8 cellular contexts compared by ENCODE assay signal in the genomic region with DNA sequence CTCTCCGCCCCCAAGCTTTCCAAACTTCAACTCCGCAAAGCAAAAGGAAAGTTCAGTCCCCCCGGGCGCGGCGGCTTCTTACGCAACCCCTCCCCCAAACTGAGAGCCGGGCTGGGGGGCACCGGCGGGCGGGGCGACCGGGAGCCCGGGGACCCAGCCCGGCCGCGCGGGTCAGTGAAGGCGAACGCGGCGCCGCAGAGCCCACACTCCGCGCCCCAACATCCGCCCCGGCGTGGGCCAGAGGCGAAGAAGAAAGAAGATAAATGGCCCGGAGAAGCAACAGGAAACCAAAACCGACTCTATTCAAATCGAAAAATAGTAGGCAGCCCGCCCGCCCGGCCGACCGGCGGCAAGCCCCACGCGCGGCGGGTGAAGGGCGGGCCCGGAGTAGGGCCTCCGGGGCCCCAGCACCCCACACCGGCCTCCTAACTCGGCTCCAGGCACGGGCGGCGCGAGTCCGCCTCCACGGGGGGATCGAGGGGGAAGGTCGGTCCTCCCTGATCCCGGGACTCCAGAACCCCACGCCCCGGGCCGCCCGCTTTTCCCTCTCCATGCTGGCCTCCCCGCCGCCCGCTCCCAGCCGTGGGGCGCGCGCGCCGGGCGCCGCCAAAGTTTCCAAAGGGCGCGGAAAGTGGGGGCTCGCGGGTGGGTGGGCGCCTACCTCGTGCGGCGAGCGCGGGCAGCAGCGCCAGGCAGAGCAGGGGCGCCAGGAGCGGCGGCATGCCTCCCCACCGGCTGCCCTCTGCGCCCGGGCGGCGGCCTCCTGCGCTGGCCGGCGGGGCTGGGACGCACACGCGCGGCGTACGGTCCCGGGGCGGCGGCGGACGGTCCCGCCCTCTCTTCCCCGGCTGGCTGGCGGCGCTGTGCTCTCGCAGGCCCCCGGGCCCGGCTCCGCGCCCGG.
DNase-seq lines count a peak whose midpoint lies in the region; ATAC-seq and TF ChIP-seq lines count a peak whose summit lies in the region.

No MANE protein-coding gene starts in this region.

- no peaks in the 10 kb centered on the region for H3K9me3 ChIP-seq in iPS DF 6.9 (ENCODE audit: control insufficient read depth, insufficient read depth, low read length)

- WGBS in iPS DF 6.9 (ENCODE audit: insufficient coverage, insufficient read length): no CpG with 5 or more reads among the region's 114 CpGs

- no peaks in the 10 kb centered on the region for H3K27me3 Mint-ChIP-seq in activated naive CD4-positive, alpha-beta T cell treated with anti-CD3 and anti-CD28 coated beads, Interleukin-2, amount 50 U/mL, for 24 hours

- H3K27ac ChIP-seq in iPS DF 6.9 (ENCODE audit: low read length): no peak overlapping the region

- no peak for TF ChIP-seq CTCF in GM10266 (IDR thresholded peaks at IDR 0.05; ENCODE audit: control insufficient read depth, insufficient read depth, low read depth, missing control alignments)

- peak; percentile 34 for ATAC-seq in HG02623 (IDR thresholded peaks at IDR 0.05; ENCODE audit: unreplicated experiment)

- peaks cover 7% of the 10 kb centered on the region; the same call in 1 of the 2 replicates for H3K36me3 ChIP-seq in iPS DF 6.9 (ENCODE audit: control insufficient read depth, insufficient read depth, low read length)

- H3K4me3 Mint-ChIP-seq in activated naive CD4-positive, alpha-beta T cell treated with anti-CD3 and anti-CD28 coated beads, Interleukin-2, amount 50 U/mL, for 24 hours: peak overlapping the region; percentile 92

- H3K36me3 Mint-ChIP-seq in activated naive CD4-positive, alpha-beta T cell treated with anti-CD3 and anti-CD28 coated beads, Interleukin-2, amount 50 U/mL, for 24 hours: no peaks in the 10 kb centered on the region

- H3K9me3 Mint-ChIP-seq in activated naive CD4-positive, alpha-beta T cell treated with anti-CD3 and anti-CD28 coated beads, Interleukin-2, amount 50 U/mL, for 24 hours: no peaks in the 10 kb centered on the region

- H3K27me3 ChIP-seq in iPS DF 6.9 (ENCODE audit: control insufficient read depth, insufficient read depth, low read length): no peaks in the 10 kb centered on the region

- H3K4me1 Mint-ChIP-seq in activated naive CD4-positive, alpha-beta T cell treated with anti-CD3 and anti-CD28 coated beads, Interleukin-2, amount 50 U/mL, for 24 hours: peaks cover 26% of the 10 kb centered on the region

- peaks cover 18% of the 10 kb centered on the region for H3K4me1 ChIP-seq in iPS DF 6.9 (ENCODE audit: control insufficient read depth, insufficient read depth, low read length)

- peak overlapping the region; percentile 77 for H3K27ac Mint-ChIP-seq in activated naive CD4-positive, alpha-beta T cell treated with anti-CD3 and anti-CD28 coated beads, Interleukin-2, amount 50 U/mL, for 24 hours

- peak overlapping the region; percentile 69 for H3K4me3 ChIP-seq in iPS DF 6.9 (ENCODE audit: low read length)

- DNase-seq in GM10266 (ENCODE audit: extremely low spot score) (peak; percentile 84), RKO (ENCODE audit: low spot score) (peak; percentile 48), iPS DF 6.9 (ENCODE audit: low read depth, low spot score) (no peak), NCI-H82 (lab: John Stamatoyannopoulos, UW) (no peak), NCI-H2196 (lab: John Stamatoyannopoulos, UW; ENCODE audit: unreplicated experiment) (no peak)
- DNase-seq in stimulated activated CD4-positive, alpha-beta T cell treated with anti-CD3 and anti-CD28 coated beads, Interleukin-2, amount 100 ng/mL, for 24 hours: peak; percentile 74

Comparison
In these comparisons a context has a peak if more than half of its experiments do, and no peak if none do; other contexts are left out.
1. DNase-seq: peak in GM10266 (single experiment), RKO (single experiment) and stimulated activated CD4-positive, alpha-beta T cell treated with anti-CD3 and anti-CD28 coated beads, Interleukin-2, amount 100 ng/mL, for 24 hours (2 of 2); none in iPS DF 6.9 (single experiment), NCI-H82 (single experiment) and NCI-H2196 (single experiment).